9 cellular contexts compared by ENCODE assay signal in genomic region chr11:14380947-14381555, GRCh38. TPM values are rescaled to one million over a fixed set of nuclear protein-coding genes. Genes with fewer than 3 reads are reported as not detected.
DNase-seq lines count a peak whose midpoint lies in the region; ATAC-seq, FAIRE-seq and TF ChIP-seq lines count a peak whose summit lies in the region.
"Had no signal": no experiment of that assay in that cellular context is flagged by ENCODE, and none has a peak within 500 bp of the region (broad histone marks: within the 10 kb centered on the region; RNA-seq: fewer than 3 reads in every experiment).

No MANE protein-coding gene starts in this region.

- CTCF ChIA-PET in HepG2 (lab: Yijun Ruan, JAX; ENCODE audit: low intra/inter-chr PET ratio, low total read pairs), result no interaction called here

- H3K4me1 ChIP-seq in duodenal mucosa (ENCODE audit: control insufficient read depth in 1 of 2, insufficient read depth in 2 of 2, low read length in 2 of 2), result peaks cover 8 to 11% of the 10 kb centered on the region in 2 donors
- H3K4me1 ChIP-seq in HepG2 (ENCODE audit: insufficient read depth, low read length), result peaks cover 7% of the 10 kb centered on the region

- in situ Hi-C loops in HepG2 (cut with HindIII; ENCODE audit: extremely low pct_ligation_motif_present, low pct_unique_long_range_greater_than_20kb), result no loop called here

- H2AFZ ChIP-seq in HepG2 (ENCODE audit: low read length), result peak overlapping the region; percentile 29

- no TSS peak for BruUV-seq in HepG2 (replicated peaks; lab: Mats Ljungman, UMichigan)

- no peaks in the 10 kb centered on the region for H3K79me2 ChIP-seq in HepG2 (ENCODE audit: insufficient read depth, low read length)

- POLR2A ChIA-PET in HepG2 (lab: Yijun Ruan, JAX), result no interaction called here

- peak overlapping the region; percentile 94 for H3K4me2 ChIP-seq in HepG2 (ENCODE audit: low read depth, low read length)

- peak overlapping the region; percentile 48 to 67 for H3K9ac ChIP-seq in duodenal mucosa (ENCODE audit: low read depth in 1 of 2, low read length in 2 of 2)
- peak overlapping the region; percentile 49; the same call in 1 of the 2 replicates for H3K9ac ChIP-seq in HepG2 (ENCODE audit: insufficient read depth, low read depth, low read length)

- no peaks in the 10 kb centered on the region for H4K20me1 ChIP-seq in HepG2 (ENCODE audit: insufficient read depth, low read length)

- H3K9me3 ChIP-seq in KOPT-K1 (ENCODE audit: insufficient read depth, low read length, poor library complexity, severe bottlenecking) (no peaks in the 10 kb centered on the region), duodenal mucosa (ENCODE audit: control insufficient read depth in 1 of 2, low read length in 2 of 2) (no peaks in the 10 kb centered on the region), HepG2 (ENCODE audit: low read length) (no peaks in the 10 kb centered on the region)

- TF ChIP-seq CTCF in HepG2 (CRISPR knock-in tag; IDR thresholded peaks at IDR 0.05), result no peak

- peak overlapping the region; percentile 73 to 74 for H3K4me3 ChIP-seq in duodenal mucosa (ENCODE audit: low read depth in 1 of 2, low read length in 2 of 2)
- peak overlapping the region; percentile 57 to 77 (median 58) for H3K4me3 ChIP-seq in HepG2 (replicated peaks in 1 of 3; ENCODE audit: insufficient read depth in 1 of 3, low read depth in 2 of 3, low read length in 3 of 3)

- ATAC-seq in GM21717 (IDR thresholded peaks at IDR 0.05; ENCODE audit: unreplicated experiment) (peak; percentile 79), HepG2 (peak; percentile 95)

- TF ChIP-seq POLR2A in HepG2 (IDR thresholded peaks at IDR 0.05; ENCODE audit: insufficient read depth in 1 of 2, low read depth in 2 of 2, low read length in 2 of 2), result no peak

- no peak for FAIRE-seq in HepG2 (lab: Jason Lieb, UNC)
- FAIRE-seq: colon had no signal

- DNase-seq in EH (ENCODE audit: low read depth) (peak; percentile 69), HepG2 (ENCODE audit: low spot score) (peak; percentile 22), SKM-1 (lab: John Stamatoyannopoulos, UW; ENCODE audit: unreplicated experiment) (no peak)
- peak; percentile 19 to 23 for DNase-seq in activated CD4-positive, alpha-beta T cell treated with anti-CD3 and anti-CD28 coated beads, Interleukin-2, amount 50 U/mL, for 4 hours
- peak; percentile 9 for DNase-seq in stimulated activated CD4-positive, alpha-beta T cell treated with anti-CD3 and anti-CD28 coated beads, Interleukin-2, amount 100 ng/mL, for 4 hours (ENCODE audit: low read depth)

- H3K27me3 ChIP-seq in duodenal mucosa (ENCODE audit: control insufficient read depth in 1 of 2, insufficient read depth in 2 of 2, low read length in 2 of 2), result peaks cover 5% of the 10 kb centered on the region in 2 donors
- peaks cover 0 to 46% of the 10 kb centered on the region in 2 experiments; a peak in 4 of 5 replicates for H3K27me3 ChIP-seq in HepG2 (ENCODE audit: control insufficient read depth in 1 of 2, insufficient read depth in 2 of 2, low read length in 2 of 2)

- TF ChIP-seq RAD21 in HepG2 (CRISPR knock-in tag; IDR thresholded peaks at IDR 0.05), result peak; percentile 10; the same call in 1 of the 2 replicates

- H3K36me3 ChIP-seq in KOPT-K1 (ENCODE audit: insufficient read depth, low read length) (no peaks in the 10 kb centered on the region), duodenal mucosa (ENCODE audit: control insufficient read depth in 1 of 2, insufficient read depth in 2 of 2, low read length in 2 of 2) (no peaks in the 10 kb centered on the region), HepG2 (replicated peaks in 1 of 2; ENCODE audit: control insufficient read depth in 1 of 2, insufficient read depth in 2 of 2, low read length in 2 of 2) (no peaks in the 10 kb centered on the region)

- TF ChIP-seq EP300 in HepG2 (IDR thresholded peaks at IDR 0.05; ENCODE audit: low read depth in 2 of 2, low read length in 2 of 2) (no peak), HepG2 (CRISPR knock-in tag; IDR thresholded peaks at IDR 0.05; ENCODE audit: borderline replicate concordance) (no peak)

- WGBS in HepG2 (ENCODE audit: low lambda C conversion rate), result under 1% methylated on average over 17 of the region's 54 CpGs

- intact Hi-C loops in HepG2 (cut with micrococcal nuclease; ENCODE audit: unreplicated experiment), result no loop called here

- H3K27ac ChIP-seq in KOPT-K1 (ENCODE audit: low read depth, low read length, poor library complexity, severe bottlenecking) (peak overlapping the region; percentile 41), duodenal mucosa (ENCODE audit: low read depth, low read length) (no peak overlapping the region), HepG2 (ENCODE audit: extremely low read length, insufficient read depth, low read length) (no peak overlapping the region)

TF ChIP-seq in HepG2, 621 proteins besides CTCF, POLR2A, EP300 and RAD21 (continues in another document):
- TF ChIP-seq TAF1 (CRISPR knock-in tag; IDR thresholded peaks at IDR 0.05), result no peak
- peak; percentile 70; the same call in 1 of the 2 replicates for TF ChIP-seq ZNF552 (CRISPR knock-in tag; IDR thresholded peaks at IDR 0.05; ENCODE audit: borderline replicate concordance)
- 0 out of 2 replicates have a peak, but pooled peaks have one; percentile 22 for TF ChIP-seq KMT2B (CRISPR knock-in tag; IDR thresholded peaks at IDR 0.05)
- no peak for TF ChIP-seq MEIS2 (CRISPR knock-in tag; IDR thresholded peaks at IDR 0.05)
- TF ChIP-seq ZNF598 (CRISPR knock-in tag; IDR thresholded peaks at IDR 0.05; ENCODE audit: borderline replicate concordance), result no peak; the same call in 1 of the 2 replicates
- no peak for TF ChIP-seq LRRFIP1 (CRISPR knock-in tag; conservative IDR thresholded peaks at IDR 0.05)
- no peak for TF ChIP-seq ZKSCAN1 (IDR thresholded peaks at IDR 0.05; ENCODE audit: low read length)
- TF ChIP-seq ZNF619 (CRISPR knock-in tag; IDR thresholded peaks at IDR 0.05), result no peak
- 0 out of 2 replicates have a peak, but pooled peaks have one; percentile 37 for TF ChIP-seq KMT2A (CRISPR knock-in tag; IDR thresholded peaks at IDR 0.05)
- TF ChIP-seq TEF (CRISPR knock-in tag; IDR thresholded peaks at IDR 0.05), result no peak
- no peak for TF ChIP-seq MAFG (CRISPR knock-in tag; IDR thresholded peaks at IDR 0.05)
- TF ChIP-seq PHB2 (IDR thresholded peaks at IDR 0.05; ENCODE audit: partially characterized antibody), result no peak
- TF ChIP-seq ZFYVE20 (CRISPR knock-in tag; IDR thresholded peaks at IDR 0.05; ENCODE audit: borderline replicate concordance, low read depth), result no peak
- no peak for TF ChIP-seq CBX5 (CRISPR knock-in tag; IDR thresholded peaks at IDR 0.05; ENCODE audit: borderline replicate concordance)
- TF ChIP-seq CENPBD1 (CRISPR knock-in tag; IDR thresholded peaks at IDR 0.05; ENCODE audit: borderline replicate concordance, low read depth), result no peak

RNA-seq across cellular contexts. Expression of gene RRAS2, which starts 22.1 kb away (rescaled TPM):
- total RNA-seq in HepG2 (2016; rRNA removed; fragmentation: Illumina TruSeq; extraction: Trizol), result 44.1 and 62.9 TPM in 2 replicates
- 17.9 and 20.2 TPM in 2 replicates for total RNA-seq in HepG2 (2016; cell fraction: cytosol; rRNA removed; fragmentation: Illumina TruSeq; extraction: Trizol; ENCODE audit: low read depth)
- 44.0 and 58.1 TPM in 2 replicates for total RNA-seq in HepG2 (2016; cell fraction: insoluble cytoplasmic fraction; rRNA removed; fragmentation: Illumina TruSeq; extraction: Trizol)
- total RNA-seq in HepG2 (2016; cell fraction: membrane; rRNA removed; fragmentation: Illumina TruSeq; extraction: Trizol), result 46.2 and 47.5 TPM in 2 replicates
- 21.7 and 27.0 TPM in 2 replicates for total RNA-seq in HepG2 (2016; cell fraction: nucleus; rRNA removed; fragmentation: Illumina TruSeq; extraction: Trizol)
- polyA plus RNA-seq in HepG2 (2011; rRNA removed), result 14.7 and 19.0 TPM in 2 replicates
- polyA plus RNA-seq in HepG2 (2011; cell fraction: cytosol; rRNA removed), result 9.2 and 13.5 TPM in 2 replicates
- polyA plus RNA-seq in HepG2 (2011; cell fraction: nucleus; rRNA removed), result 4.5 and 5.4 TPM in 2 replicates
- 27.4 and 29.6 TPM in 2 replicates for polyA plus RNA-seq in HepG2 (2012)
- 14.3 and 16.0 TPM in 2 replicates for polyA plus RNA-seq in HepG2 (2016; cell fraction: cytosol; fragmentation: Illumina TruSeq; extraction: Trizol; ENCODE audit: low read depth)
- 57.4 and 61.1 TPM in 2 replicates for polyA plus RNA-seq in HepG2 (2016; cell fraction: insoluble cytoplasmic fraction; fragmentation: Illumina TruSeq; extraction: Trizol; ENCODE audit: low read depth)
- polyA plus RNA-seq in HepG2 (2016; cell fraction: membrane; fragmentation: Illumina TruSeq; extraction: Trizol; ENCODE audit: low read depth), result 32.5 and 36.1 TPM in 2 replicates
- 23.4 and 25.5 TPM in 2 replicates for polyA plus RNA-seq in HepG2 (2016; cell fraction: nucleus; fragmentation: Illumina TruSeq; extraction: Trizol; ENCODE audit: insufficient read depth, low read depth)
- polyA minus RNA-seq in HepG2 (2011; rRNA and poly(A)+ RNA removed; ENCODE audit: low replicate concordance), result 4.5 and 6.2 TPM in 2 replicates
- 24.5 and 25.1 TPM in 2 replicates for polyA minus RNA-seq in HepG2 (2011; cell fraction: cytosol; rRNA and poly(A)+ RNA removed)
- polyA minus RNA-seq in HepG2 (2011; cell fraction: nucleus; rRNA and poly(A)+ RNA removed), result 21.0 and 24.1 TPM in 2 replicates
